ENCODE assay signal across 1 cellular context in genomic region chr17:42980766-42981397, GRCh38.
A peak's percentile ranks its signal among the peaks of the same experiment; 100 is the strongest.
TF ChIP-seq lines count a peak whose summit lies in the region.

No MANE protein-coding gene starts in this region.

TF ChIP-seq in HepG2, 621 proteins besides CTCF, POLR2A, EP300 and RAD21 (continued from another document and continues in another):
- TF ChIP-seq MXI1 (IDR thresholded peaks at IDR 0.05; ENCODE audit: borderline replicate concordance, low read depth, low read length) (no peak; the same call in 2 of the 3 replicates), ZNF850 (CRISPR knock-in tag; conservative IDR thresholded peaks at IDR 0.05) (no peak), SP2 (CRISPR knock-in tag; IDR thresholded peaks at IDR 0.05) (peak; percentile 51; the same call in 1 of the 2 replicates), SUZ12 (IDR thresholded peaks at IDR 0.05; ENCODE audit: low read depth, low read length) (no peak), RBFOX2 (IDR thresholded peaks at IDR 0.05; ENCODE audit: low read depth, low read length) (peak; percentile 73), JDP2 (CRISPR knock-in tag; IDR thresholded peaks at IDR 0.05; ENCODE audit: borderline replicate concordance) (no peak; the same call in 1 of the 2 replicates), ZNF800 (CRISPR knock-in tag; IDR thresholded peaks at IDR 0.05) (no peak), MED8 (CRISPR knock-in tag; IDR thresholded peaks at IDR 0.05; ENCODE audit: insufficient replicate concordance) (no peak), HMGXB4 (CRISPR knock-in tag; IDR thresholded peaks at IDR 0.05; ENCODE audit: borderline replicate concordance in 1 of 2, low read depth in 1 of 2) (peak; percentile 64 to 75; a peak in 3 of 4 replicates), FOXA3 (CRISPR knock-in tag; IDR thresholded peaks at IDR 0.05) (no peak), ZBED4 (CRISPR knock-in tag; IDR thresholded peaks at IDR 0.05; ENCODE audit: borderline replicate concordance) (no peak), KLF12 (CRISPR knock-in tag; IDR thresholded peaks at IDR 0.05; ENCODE audit: borderline replicate concordance) (no peak), RELA (CRISPR knock-in tag; IDR thresholded peaks at IDR 0.05) (no peak), ZNF780A (CRISPR knock-in tag; IDR thresholded peaks at IDR 0.05) (no peak), BRD4 (CRISPR knock-in tag; IDR thresholded peaks at IDR 0.05) (peak; percentile 10; the same call in 1 of the 2 replicates), GATAD2A (CRISPR knock-in tag; IDR thresholded peaks at IDR 0.05) (no peak; the same call in 1 of the 2 replicates), NFAT5 (CRISPR knock-in tag; IDR thresholded peaks at IDR 0.05) (peak; percentile 76; the same call in 1 of the 2 replicates), ZNF564 (CRISPR knock-in tag; IDR thresholded peaks at IDR 0.05) (peak; percentile 79; the same call in 1 of the 2 replicates), ZNF703 (CRISPR knock-in tag; IDR thresholded peaks at IDR 0.05; ENCODE audit: borderline replicate concordance) (no peak), WIZ (CRISPR knock-in tag; IDR thresholded peaks at IDR 0.05) (no peak), SETDB1 (CRISPR knock-in tag; IDR thresholded peaks at IDR 0.05; ENCODE audit: borderline replicate concordance) (no peak), ZNF143 (CRISPR knock-in tag; IDR thresholded peaks at IDR 0.05) (no peak), SP5 (CRISPR knock-in tag; IDR thresholded peaks at IDR 0.05; ENCODE audit: borderline replicate concordance, low read depth) (no peak), ZNF567 (CRISPR knock-in tag; IDR thresholded peaks at IDR 0.05; ENCODE audit: borderline replicate concordance) (no peak; the same call in 1 of the 2 replicates), ZNF484 (CRISPR knock-in tag; IDR thresholded peaks at IDR 0.05; ENCODE audit: borderline replicate concordance, low read depth) (no peak), SP140L (CRISPR knock-in tag; IDR thresholded peaks at IDR 0.05; ENCODE audit: borderline replicate concordance) (no peak), HNF1A (IDR thresholded peaks at IDR 0.05; ENCODE audit: low read depth) (no peak), HNF1A (CRISPR knock-in tag; IDR thresholded peaks at IDR 0.05; ENCODE audit: borderline replicate concordance) (peak; percentile 27; the same call in 1 of the 2 replicates), U2AF2 (IDR thresholded peaks at IDR 0.05; ENCODE audit: low read depth, low read length) (no peak), NR2F6 (IDR thresholded peaks at IDR 0.05) (no peak), NR2F6 (CRISPR knock-in tag; IDR thresholded peaks at IDR 0.05) (no peak), MATR3 (CRISPR knock-in tag; IDR thresholded peaks at IDR 0.05) (no peak), SCMH1 (CRISPR knock-in tag; IDR thresholded peaks at IDR 0.05; ENCODE audit: borderline replicate concordance) (no peak), ZSCAN9 (CRISPR knock-in tag; IDR thresholded peaks at IDR 0.05; ENCODE audit: borderline replicate concordance) (no peak)
- TF ChIP-seq, protein P1, sequence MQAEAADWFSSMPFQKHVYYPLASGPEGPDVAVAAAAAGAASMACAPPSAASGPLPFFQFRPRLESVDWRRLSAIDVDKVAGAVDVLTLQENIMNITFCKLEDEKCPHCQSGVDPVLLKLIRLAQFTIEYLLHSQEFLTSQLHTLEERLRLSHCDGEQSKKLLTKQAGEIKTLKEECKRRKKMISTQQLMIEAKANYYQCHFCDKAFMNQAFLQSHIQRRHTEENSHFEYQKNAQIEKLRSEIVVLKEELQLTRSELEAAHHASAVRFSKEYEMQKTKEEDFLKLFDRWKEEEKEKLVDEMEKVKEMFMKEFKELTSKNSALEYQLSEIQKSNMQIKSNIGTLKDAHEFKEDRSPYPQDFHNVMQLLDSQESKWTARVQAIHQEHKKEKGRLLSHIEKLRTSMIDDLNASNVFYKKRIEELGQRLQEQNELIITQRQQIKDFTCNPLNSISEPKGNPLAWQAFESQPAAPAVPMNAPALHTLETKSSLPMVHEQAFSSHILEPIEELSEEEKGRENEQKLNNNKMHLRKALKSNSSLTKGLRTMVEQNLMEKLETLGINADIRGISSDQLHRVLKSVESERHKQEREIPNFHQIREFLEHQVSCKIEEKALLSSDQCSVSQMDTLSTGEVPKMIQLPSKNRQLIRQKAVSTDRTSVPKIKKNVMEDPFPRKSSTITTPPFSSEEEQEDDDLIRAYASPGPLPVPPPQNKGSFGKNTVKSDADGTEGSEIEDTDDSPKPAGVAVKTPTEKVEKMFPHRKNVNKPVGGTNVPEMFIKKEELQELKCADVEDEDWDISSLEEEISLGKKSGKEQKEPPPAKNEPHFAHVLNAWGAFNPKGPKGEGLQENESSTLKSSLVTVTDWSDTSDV (CRISPR knock-in tag; IDR thresholded peaks at IDR 0.05), result peak; percentile 79
- TF ChIP-seq, protein P2, sequence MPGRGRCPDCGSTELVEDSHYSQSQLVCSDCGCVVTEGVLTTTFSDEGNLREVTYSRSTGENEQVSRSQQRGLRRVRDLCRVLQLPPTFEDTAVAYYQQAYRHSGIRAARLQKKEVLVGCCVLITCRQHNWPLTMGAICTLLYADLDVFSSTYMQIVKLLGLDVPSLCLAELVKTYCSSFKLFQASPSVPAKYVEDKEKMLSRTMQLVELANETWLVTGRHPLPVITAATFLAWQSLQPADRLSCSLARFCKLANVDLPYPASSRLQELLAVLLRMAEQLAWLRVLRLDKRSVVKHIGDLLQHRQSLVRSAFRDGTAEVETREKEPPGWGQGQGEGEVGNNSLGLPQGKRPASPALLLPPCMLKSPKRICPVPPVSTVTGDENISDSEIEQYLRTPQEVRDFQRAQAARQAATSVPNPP (CRISPR knock-in tag; IDR thresholded peaks at IDR 0.05), result no peak
- TF ChIP-seq, protein P3, sequence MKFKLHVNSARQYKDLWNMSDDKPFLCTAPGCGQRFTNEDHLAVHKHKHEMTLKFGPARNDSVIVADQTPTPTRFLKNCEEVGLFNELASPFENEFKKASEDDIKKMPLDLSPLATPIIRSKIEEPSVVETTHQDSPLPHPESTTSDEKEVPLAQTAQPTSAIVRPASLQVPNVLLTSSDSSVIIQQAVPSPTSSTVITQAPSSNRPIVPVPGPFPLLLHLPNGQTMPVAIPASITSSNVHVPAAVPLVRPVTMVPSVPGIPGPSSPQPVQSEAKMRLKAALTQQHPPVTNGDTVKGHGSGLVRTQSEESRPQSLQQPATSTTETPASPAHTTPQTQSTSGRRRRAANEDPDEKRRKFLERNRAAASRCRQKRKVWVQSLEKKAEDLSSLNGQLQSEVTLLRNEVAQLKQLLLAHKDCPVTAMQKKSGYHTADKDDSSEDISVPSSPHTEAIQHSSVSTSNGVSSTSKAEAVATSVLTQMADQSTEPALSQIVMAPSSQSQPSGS (CRISPR knock-in tag; IDR thresholded peaks at IDR 0.05), result no peak
